15 cellular contexts compared by ENCODE assay signal in the genomic region with DNA sequence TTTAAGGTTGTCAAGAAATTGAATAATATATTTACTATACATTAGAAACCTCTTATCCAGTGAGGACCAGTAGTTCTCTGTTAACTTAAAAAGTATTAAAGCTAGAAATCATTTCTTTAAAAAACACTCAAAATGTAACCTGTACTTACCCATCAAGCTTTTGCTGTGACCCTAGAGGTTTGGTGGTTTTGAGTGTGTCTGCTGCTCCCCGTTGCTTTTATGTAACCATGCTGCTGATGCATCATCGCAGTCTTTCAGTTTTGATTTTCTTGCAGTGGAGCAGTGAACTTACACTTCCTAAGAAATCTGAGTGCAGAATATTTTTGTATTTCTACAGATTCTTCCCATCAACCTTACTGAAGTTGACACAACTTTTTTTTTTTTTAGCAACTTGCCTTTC. TPM values are rescaled to one million over a fixed set of nuclear protein-coding genes. Genes with fewer than 3 reads are reported as not detected.
DNase-seq lines count a peak whose midpoint lies in the region; ATAC-seq and TF ChIP-seq lines count a peak whose summit lies in the region.
"Had no signal": no experiment of that assay in that cellular context is flagged by ENCODE, and none has a peak within 500 bp of the region (broad histone marks: within the 10 kb centered on the region; RNA-seq: fewer than 3 reads in every experiment).

No MANE protein-coding gene starts in this region.

- peaks cover 6% of the 10 kb centered on the region for H3K4me1 Mint-ChIP-seq in activated T-helper 17 cell treated with anti-CD3 and anti-CD28 coated beads, Interleukin-2, amount 50 U/mL, for 72 hours

- H3K79me2 ChIP-seq in PC-3 (ENCODE audit: low read length), result 0 out of 2 replicates have a peak, but pooled peaks cover 9% of the 10 kb centered on the region

- H3K36me3 ChIP-seq in PC-3 (ENCODE audit: low read depth, low read length), result 0 out of 2 replicates have a peak, but pooled peaks cover 5% of the 10 kb centered on the region
- H3K36me3 ChIP-seq in tibial artery, result peaks cover 0 to 8% (median 0%) of the 10 kb centered on the region in 3 donors
- H3K36me3 ChIP-seq: uterus had no signal

- H3K9ac ChIP-seq in PC-3 (ENCODE audit: low read length), result no peak overlapping the region

- no peak overlapping the region for H3K4me2 ChIP-seq in PC-3 (ENCODE audit: low read length)

- CTCF ChIA-PET in PC-3 (lab: Charles Lee), result no interaction called here

- intact Hi-C loops in PC-3 (cut with micrococcal nuclease), result no loop called here
- intact Hi-C loops in tibial artery (cut with DNase I; ENCODE audit: low total_unique reads), result no loop called here

- POLR2A ChIA-PET in PC-3 (lab: Charles Lee; ENCODE audit: unreplicated experiment), result no interaction called here

- no peak overlapping the region for H3K27ac ChIP-seq in PC-3 (ENCODE audit: low read length)
- H3K27ac ChIP-seq in tibial artery, result no peak overlapping the region
- H3K27ac ChIP-seq: dorsolateral prefrontal cortex, uterus had no signal

- H3K27me3 Mint-ChIP-seq in activated T-helper 17 cell treated with anti-CD3 and anti-CD28 coated beads, Interleukin-2, amount 50 U/mL, for 72 hours, result no peaks in the 10 kb centered on the region
- H3K27me3 Mint-ChIP-seq: naive B cell had no signal

- no peaks in the 10 kb centered on the region for H4K20me1 ChIP-seq in PC-3 (ENCODE audit: low read length)

- H3K27me3 ChIP-seq in PC-3 (ENCODE audit: low read length) (no peaks in the 10 kb centered on the region), tibial artery (no peaks in the 10 kb centered on the region)
- H3K27me3 ChIP-seq: dorsolateral prefrontal cortex, uterus had no signal

- TF ChIP-seq CTCF in PC-3 (conservative IDR thresholded peaks at IDR 0.05; ENCODE audit: low read depth, low read length) (no peak), tibial artery (IDR thresholded peaks at IDR 0.05) (no peak)

- H3K4me1 ChIP-seq in PC-3 (ENCODE audit: insufficient read depth, low read length) (no peaks in the 10 kb centered on the region), tibial artery (no peaks in the 10 kb centered on the region)
- H3K4me1 ChIP-seq: uterus had no signal

- DNase-seq in anterior cingulate cortex (lab: John Stamatoyannopoulos, UW) (no peak), KG1 (lab: John Stamatoyannopoulos, UW) (no peak), PC-3 (no peak), tibial artery (no peak)
- DNase-seq: DMS 273 treated with DMSO at 0.1 percent for 48 hours; dorsolateral prefrontal cortex; hypothalamus; naive B cell; NCI-H1105; stimulated activated CD4-positive, alpha-beta T cell treated with anti-CD3 and anti-CD28 coated beads, Interleukin-4, amount 100 ng/mL, for 1 hour; uterus had no signal

- H3K27ac Mint-ChIP-seq in activated T-helper 17 cell treated with anti-CD3 and anti-CD28 coated beads, Interleukin-2, amount 50 U/mL, for 72 hours, result no peak overlapping the region
- H3K27ac Mint-ChIP-seq: naive B cell had no signal

- no peaks in the 10 kb centered on the region for H3K9me2 ChIP-seq in PC-3 (replicated peaks; ENCODE audit: low read length)

- no peak overlapping the region for H2AFZ ChIP-seq in PC-3 (ENCODE audit: low read length)

- BruUV-seq in PC-3 (replicated peaks; lab: Mats Ljungman, UMichigan), result no TSS peak

- H3K9me3 Mint-ChIP-seq in activated T-helper 17 cell treated with anti-CD3 and anti-CD28 coated beads, Interleukin-2, amount 50 U/mL, for 72 hours, result no peaks in the 10 kb centered on the region
- H3K9me3 Mint-ChIP-seq: naive B cell had no signal

- ATAC-seq in GM18499 (IDR thresholded peaks at IDR 0.05; ENCODE audit: insufficient read depth, unreplicated experiment) (peak; percentile 94), GM19452 (IDR thresholded peaks at IDR 0.05; ENCODE audit: unreplicated experiment) (peak; percentile 95), HG03060 (IDR thresholded peaks at IDR 0.05; ENCODE audit: low read depth, unreplicated experiment) (peak; percentile 52), PC-3 (no peak)
- peak; percentile 92 for ATAC-seq in activated T-helper 17 cell treated with anti-CD3 and anti-CD28 coated beads, Interleukin-2, amount 50 U/mL, for 72 hours (replicated peaks)

- no peaks in the 10 kb centered on the region for H3F3A ChIP-seq in PC-3 (ENCODE audit: low read length, unreplicated experiment)

- H3K9me3 ChIP-seq in PC-3 (ENCODE audit: low read length), result no peaks in the 10 kb centered on the region
- no peaks in the 10 kb centered on the region for H3K9me3 ChIP-seq in tibial artery
- H3K9me3 ChIP-seq: uterus had no signal

- no peak overlapping the region for H3K4me3 Mint-ChIP-seq in activated T-helper 17 cell treated with anti-CD3 and anti-CD28 coated beads, Interleukin-2, amount 50 U/mL, for 72 hours
- H3K4me3 Mint-ChIP-seq: naive B cell had no signal

- H3K36me3 Mint-ChIP-seq in activated T-helper 17 cell treated with anti-CD3 and anti-CD28 coated beads, Interleukin-2, amount 50 U/mL, for 72 hours (ENCODE audit: low read depth), result peaks cover 63% of the 10 kb centered on the region

- H3K4me3 ChIP-seq in PC-3 (ENCODE audit: low read length), result no peak overlapping the region
- no peak overlapping the region for H3K4me3 ChIP-seq in tibial artery
- H3K4me3 ChIP-seq: dorsolateral prefrontal cortex, uterus had no signal

RNA-seq across cellular contexts. Expression of gene MRPS9, which starts 34.2 kb away (rescaled TPM):
- total RNA-seq in activated T-helper 17 cell treated with anti-CD3 and anti-CD28 coated beads, Interleukin-2, amount 50 U/mL, for 72 hours, result 10 to 100 TPM; 21.4 to 38.4 TPM
- total RNA-seq in PC-3 (2014; rRNA removed), result 59.7 and 64.0 TPM in 2 replicates
